In the genomic region with DNA sequence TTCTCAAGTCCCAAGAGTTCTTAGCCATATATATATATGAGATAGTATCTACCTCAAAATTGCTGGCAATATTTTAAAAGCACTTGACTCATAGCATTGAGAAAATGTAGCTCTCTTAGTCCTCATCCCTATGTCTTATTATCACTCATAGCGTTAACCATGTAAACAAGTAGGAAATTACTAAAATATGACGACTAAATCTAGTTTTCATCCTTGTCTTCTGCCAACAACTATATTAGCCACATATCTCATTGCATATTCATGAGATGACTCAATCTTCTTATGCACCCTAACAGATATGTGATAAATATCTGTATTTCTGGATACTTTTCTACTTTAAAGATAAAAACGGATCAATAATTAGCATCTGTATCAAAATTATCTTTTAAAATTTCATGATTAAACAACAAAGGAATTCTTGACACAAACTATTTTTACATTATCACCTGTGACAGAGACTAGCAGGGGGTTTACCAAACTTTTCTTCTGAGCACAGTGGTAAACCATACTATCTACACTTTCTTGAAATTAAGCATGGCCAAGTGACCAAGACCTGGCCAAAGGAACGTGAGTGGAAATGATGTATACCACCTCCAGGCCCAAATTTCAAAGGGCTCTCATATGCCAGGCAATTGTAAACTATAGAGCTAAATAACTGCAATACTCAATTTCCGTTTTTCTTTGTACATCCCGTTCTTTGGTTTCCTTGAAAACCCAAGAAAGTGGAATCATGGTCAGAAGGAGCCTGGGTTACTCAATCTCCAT, we compare ENCODE assay signal across 26 cellular contexts.
"Had no signal": no experiment of that assay in that cellular context is flagged by ENCODE, and none has a peak within 500 bp of the region (broad histone marks: within the 10 kb centered on the region; RNA-seq: fewer than 3 reads in every experiment).

No MANE protein-coding gene starts in this region.

- DNase-seq: activated CD4-positive, alpha-beta T cell treated with anti-CD3 and anti-CD28 coated beads for 4 hours; activated CD4-positive, alpha-beta T cell treated with anti-CD3 and anti-CD28 coated beads, Interleukin-2, amount 50 U/mL, for 48 hours; activated CD8-positive, alpha-beta memory T cell treated with anti-CD3 and anti-CD28 coated beads, Interleukin-2, amount 50 U/mL, for 48 hours; activated naive CD4-positive, alpha-beta T cell treated with Interleukin-2 at 50 U/mL for 16 hours; activated naive CD8-positive, alpha-beta T cell treated with anti-CD3 and anti-CD28 coated beads for 36 hours; activated T-cell treated with anti-CD3 and anti-CD28 coated beads, Interleukin-2, amount 50 U/mL, for 4 hours; amniotic stem cell; effector CD4-positive, alpha-beta T cell; glutamatergic neuron; immature natural killer cell; kidney glomerular epithelial cell; left lung; naive B cell; small intestine; stimulated activated CD4-positive, alpha-beta T cell treated with anti-CD3 and anti-CD28 coated beads, Interleukin-15, amount 100 ng/mL, for 24 hours; stimulated activated naive B cell treated with anti-CD40 and anti-IgM and Interleukin-4, amounts not matched to agents 10 μg/mL and 1 μg/mL and 100 μg/mL, for 72 hours; T-helper 9 cell; trophoblast cell had no signal

- H3K27me3 Mint-ChIP-seq: activated naive CD8-positive, alpha-beta T cell treated with anti-CD3 and anti-CD28 coated beads for 36 hours; dendritic cell treated with granulocyte-macrophage colony-stimulating factor and Interleukin-4, amounts not matched to agents 40 ng/mL and 50 ng/mL, for 4 days; naive B cell; stimulated activated naive B cell treated with anti-CD40 and anti-IgM and Interleukin-4, amounts not matched to agents 10 μg/mL and 1 μg/mL and 100 μg/mL, for 72 hours had no signal

- ATAC-seq: activated T-cell treated with anti-CD3 and anti-CD28 coated beads, Interleukin-2, amount 50 U/mL, for 4 hours; left lung; sciatic nerve; stimulated activated naive B cell treated with anti-CD40 and anti-IgM and Interleukin-4, amounts not matched to agents 10 μg/mL and 1 μg/mL and 100 μg/mL, for 72 hours; WTC11 had no signal

- H3K4me2 ChIP-seq: hepatocyte, neural progenitor cell had no signal

- H3K79me2 ChIP-seq: hepatocyte had no signal

- H3K4me1 ChIP-seq: left lung, neural progenitor cell, vagina had no signal

- H3K9me3 ChIP-seq: left lung, vagina had no signal

- H3K4me1 Mint-ChIP-seq: immature natural killer cell, neural progenitor cell, WTC11 had no signal

- H3K27ac Mint-ChIP-seq: activated naive CD8-positive, alpha-beta T cell treated with anti-CD3 and anti-CD28 coated beads for 36 hours; dendritic cell treated with granulocyte-macrophage colony-stimulating factor and Interleukin-4, amounts not matched to agents 40 ng/mL and 50 ng/mL, for 4 days; immature natural killer cell; neural progenitor cell; stimulated activated naive B cell treated with anti-CD40 and anti-IgM and Interleukin-4, amounts not matched to agents 10 μg/mL and 1 μg/mL and 100 μg/mL, for 72 hours; WTC11 had no signal

- FAIRE-seq: endometrium had no signal

- H3K4me3 Mint-ChIP-seq: activated naive CD8-positive, alpha-beta T cell treated with anti-CD3 and anti-CD28 coated beads for 36 hours; activated T-cell treated with anti-CD3 and anti-CD28 coated beads, Interleukin-2, amount 50 U/mL, for 4 hours; dendritic cell treated with granulocyte-macrophage colony-stimulating factor and Interleukin-4, amounts not matched to agents 40 ng/mL and 50 ng/mL, for 4 days; immature natural killer cell; naive B cell; neural progenitor cell; stimulated activated naive B cell treated with anti-CD40 and anti-IgM and Interleukin-4, amounts not matched to agents 10 μg/mL and 1 μg/mL and 100 μg/mL, for 72 hours; WTC11 had no signal

- H3K9me3 Mint-ChIP-seq: activated naive CD8-positive, alpha-beta T cell treated with anti-CD3 and anti-CD28 coated beads for 36 hours; activated T-cell treated with anti-CD3 and anti-CD28 coated beads, Interleukin-2, amount 50 U/mL, for 4 hours; dendritic cell treated with granulocyte-macrophage colony-stimulating factor and Interleukin-4, amounts not matched to agents 40 ng/mL and 50 ng/mL, for 4 days; immature natural killer cell; neural progenitor cell; stimulated activated naive B cell treated with anti-CD40 and anti-IgM and Interleukin-4, amounts not matched to agents 10 μg/mL and 1 μg/mL and 100 μg/mL, for 72 hours; WTC11 had no signal

- H3K27ac ChIP-seq: hepatocyte, left lung, neural progenitor cell, vagina had no signal

- H3K9ac ChIP-seq: neural progenitor cell had no signal

- H3K27me3 ChIP-seq: hepatocyte, left lung, neural progenitor cell, vagina had no signal

- H2AFZ ChIP-seq: hepatocyte, neural progenitor cell had no signal

- H3K4me3 ChIP-seq: hepatocyte, left lung, lung, neural progenitor cell, vagina had no signal
